37 cellular contexts compared by ENCODE assay signal in genomic region chr21:43942621-43943020, GRCh38.
DNase-seq lines count a peak whose midpoint lies in the region; ATAC-seq, FAIRE-seq and TF ChIP-seq lines count a peak whose summit lies in the region.
"Had no signal": no experiment of that assay in that cellular context is flagged by ENCODE, and none has a peak within 500 bp of the region (broad histone marks: within the 10 kb centered on the region; RNA-seq: fewer than 3 reads in every experiment).

No MANE protein-coding gene starts in this region.

- TF ChIP-seq EP300 in H1 (IDR thresholded peaks at IDR 0.05; ENCODE audit: borderline replicate concordance in 1 of 2, low read depth in 2 of 2, low read length in 2 of 2) = no peak

- H2BK20ac ChIP-seq in H1 (ENCODE audit: low read length) = no peak overlapping the region

- H3K9ac ChIP-seq in H1 (replicated peaks in 1 of 4; ENCODE audit: extremely low read depth in 1 of 4, low read depth in 3 of 4, low read length in 3 of 4) (no peak overlapping the region), neuronal stem cell (ENCODE audit: low read depth, low read length, poor library complexity) (no peak overlapping the region)
- H3K9ac ChIP-seq: BLaER1; BLaER1 treated with 17β-estradiol and CSF1 and Interleukin-3, amounts not matched to agents 10 nM and 100 nM had no signal

- peaks cover 6% of the 10 kb centered on the region for H3K9me3 Mint-ChIP-seq in glutamatergic neuron (ENCODE audit: unreplicated experiment)
- H3K9me3 Mint-ChIP-seq: CD4-positive, alpha-beta T cell; CD4-positive, CD25-positive, alpha-beta regulatory T cell; CD8-positive, alpha-beta memory T cell; CD8-positive, alpha-beta T cell had no signal

- no peak for FAIRE-seq in H1 (lab: Jason Lieb, UNC)
- FAIRE-seq: A204.1, A549, D721Med had no signal

- no peaks in the 10 kb centered on the region for H3K23me2 ChIP-seq in H1 (ENCODE audit: low read depth, low read length)

- in situ Hi-C loops in gastrocnemius medialis (cut with MboI; ENCODE audit: low sequenced_read_pairs in 4 of 4) = loop anchor here in 1 of 4 donors (25.0 kb wide), 1 partner anchor 105 kb away; no protein-coding TSS in a partner anchor

- no peak overlapping the region for H3K27ac Mint-ChIP-seq in glutamatergic neuron (ENCODE audit: unreplicated experiment)
- H3K27ac Mint-ChIP-seq: B cell; CD14-positive monocyte; CD4-positive, alpha-beta T cell; CD4-positive, CD25-positive, alpha-beta regulatory T cell; CD8-positive, alpha-beta memory T cell; CD8-positive, alpha-beta T cell had no signal

- H2AFZ ChIP-seq in H1 (ENCODE audit: low read length) (no peak overlapping the region), neuronal stem cell (ENCODE audit: low read length) (no peak overlapping the region)

- H3K36me3 ChIP-seq in H1 (ENCODE audit: control insufficient read depth in 2 of 4, insufficient read depth in 4 of 4, low read length in 3 of 4) (no peaks in the 10 kb centered on the region), neuronal stem cell (replicated peaks in 1 of 2; ENCODE audit: control insufficient read depth in 2 of 2, insufficient read depth in 2 of 2, low read length in 2 of 2) (peaks cover 0 to 8% of the 10 kb centered on the region in 2 donors), gastrocnemius medialis (no peaks in the 10 kb centered on the region)
- H3K36me3 ChIP-seq: BE2C had no signal

- TF ChIP-seq POLR2A in H1 (IDR thresholded peaks at IDR 0.05; ENCODE audit: control extremely low read depth in 1 of 2, low read depth in 2 of 2, low read length in 2 of 2) (no peak), gastrocnemius medialis (IDR thresholded peaks at IDR 0.05) (no peak)

- intact Hi-C loops in gastrocnemius medialis (cut with DNase I; ENCODE audit: low total_unique reads) = no loop called here

- no peaks in the 10 kb centered on the region for H3K36me3 Mint-ChIP-seq in glutamatergic neuron (ENCODE audit: unreplicated experiment)
- H3K36me3 Mint-ChIP-seq: CD4-positive, CD25-positive, alpha-beta regulatory T cell had no signal

- H4K20me1 ChIP-seq in H1 (replicated peaks in 1 of 2; ENCODE audit: control insufficient read depth in 1 of 2, insufficient read depth in 2 of 2, low read length in 2 of 2) = no peaks in the 10 kb centered on the region

- H4K5ac ChIP-seq in H1 (ENCODE audit: insufficient read length, low read depth, low read length) = no peak overlapping the region

- H4K8ac ChIP-seq in H1 (ENCODE audit: extremely low read depth, insufficient read depth, low read length) = peak overlapping the region; percentile 28; the same call in 1 of the 2 replicates
- H4K8ac ChIP-seq in neuronal stem cell (ENCODE audit: low read depth, low read length) = no peak overlapping the region

- H3K4me1 Mint-ChIP-seq in glutamatergic neuron (ENCODE audit: low read depth, unreplicated experiment) = peaks cover 2% of the 10 kb centered on the region

- POLR2A ChIA-PET in H1 (lab: Charles Lee; ENCODE audit: partially characterized antibody) = no interaction called here

- TF ChIP-seq RAD21 in H1 (IDR thresholded peaks at IDR 0.05 in 1 of 2, conservative IDR thresholded peaks at IDR 0.05 in 1 of 2; ENCODE audit: low read depth in 2 of 2, low read length in 2 of 2) = no peak

- H2BK15ac ChIP-seq in H1 (ENCODE audit: low read length) = no peak overlapping the region
- peak overlapping the region; percentile 26 for H2BK15ac ChIP-seq in neuronal stem cell (ENCODE audit: low read length)

- no peak overlapping the region for H2BK5ac ChIP-seq in H1 (ENCODE audit: low read depth, low read length)
- no peak overlapping the region for H2BK5ac ChIP-seq in neuronal stem cell (ENCODE audit: low read length)

- no peaks in the 10 kb centered on the region; a peak in 1 of 7 replicates for H3K27me3 ChIP-seq in H1 (replicated peaks in 1 of 4; ENCODE audit: control insufficient read depth in 3 of 4, extremely low read depth in 1 of 4, insufficient read depth in 3 of 4, low read length in 3 of 4)
- H3K27me3 ChIP-seq in neuronal stem cell (ENCODE audit: control insufficient read depth in 3 of 3, insufficient read depth in 3 of 3, low read depth in 1 of 3, low read length in 3 of 3) = no peaks in the 10 kb centered on the region
- no peaks in the 10 kb centered on the region for H3K27me3 ChIP-seq in gastrocnemius medialis
- H3K27me3 ChIP-seq: BE2C; BLaER1; BLaER1 treated with 17β-estradiol and CSF1 and Interleukin-3, amounts not matched to agents 10 nM and 100 nM had no signal

- CTCF ChIA-PET in H1 (lab: Charles Lee; ENCODE audit: partially characterized antibody) = interaction anchor here (1.1 to 10.4 kb wide), 14 partner anchors 11 to 137 kb away, joined by 3 to 188 read pairs (median 8); no protein-coding TSS in a partner anchor

- peaks cover 7% of the 10 kb centered on the region for H3K27me3 Mint-ChIP-seq in glutamatergic neuron (ENCODE audit: unreplicated experiment)
- H3K27me3 Mint-ChIP-seq: B cell; CD4-positive, alpha-beta memory T cell; CD4-positive, alpha-beta T cell; CD4-positive, CD25-positive, alpha-beta regulatory T cell; CD8-positive, alpha-beta memory T cell had no signal

- no peaks in the 10 kb centered on the region for H3K79me2 ChIP-seq in H1 (ENCODE audit: control insufficient read depth in 1 of 2, insufficient read depth in 2 of 2, low read length in 2 of 2)

- H3K27ac ChIP-seq in H1 (ENCODE audit: low read depth, low read length) (no peak overlapping the region), neuronal stem cell (replicated peaks; ENCODE audit: low read length) (no peak overlapping the region), gastrocnemius medialis (peak overlapping the region; percentile 51 to 95 (median 62))
- H3K27ac ChIP-seq: 22Rv1; A549; BLaER1; BLaER1 treated with 17β-estradiol and CSF1 and Interleukin-3, amounts not matched to agents 10 nM and 100 nM; C4-2B had no signal

- H3K79me1 ChIP-seq in H1 (ENCODE audit: low read depth, low read length) = no peaks in the 10 kb centered on the region
- H3K79me1 ChIP-seq in neuronal stem cell (ENCODE audit: low read depth, low read length) = peaks cover 4% of the 10 kb centered on the region

- H3K4ac ChIP-seq in H1 (replicated peaks; ENCODE audit: insufficient read length, low read depth, low read length) (no peak overlapping the region), neuronal stem cell (ENCODE audit: low read length) (no peak overlapping the region)

- H2BK120ac ChIP-seq in H1 (replicated peaks; ENCODE audit: low read depth, low read length) = no peak overlapping the region
- no peak overlapping the region for H2BK120ac ChIP-seq in neuronal stem cell (ENCODE audit: low read depth, low read length)

- no peak overlapping the region for H3K23ac ChIP-seq in H1 (ENCODE audit: insufficient read length)
- no peak overlapping the region for H3K23ac ChIP-seq in neuronal stem cell (ENCODE audit: low read depth, low read length, poor library complexity)

- no peak overlapping the region for H3K56ac ChIP-seq in H1 (replicated peaks; ENCODE audit: insufficient read length, low read depth, low read length)

- no peak overlapping the region for H2AK5ac ChIP-seq in H1 (ENCODE audit: low read depth, low read length)
- peak overlapping the region; percentile 84 for H2AK5ac ChIP-seq in neuronal stem cell (ENCODE audit: low read depth, low read length)

- H3K4me3 ChIP-seq in H1 (ENCODE audit: extremely low read depth in 1 of 4, insufficient read depth in 2 of 4, low read depth in 3 of 4, low read length in 4 of 4) (no peak overlapping the region), neuronal stem cell (ENCODE audit: low read length in 2 of 2) (no peak overlapping the region), gastrocnemius medialis (no peak overlapping the region)
- H3K4me3 ChIP-seq: A549; BLaER1; BLaER1 treated with 17β-estradiol and CSF1 and Interleukin-3, amounts not matched to agents 10 nM and 100 nM had no signal

- H2BK12ac ChIP-seq in H1 (ENCODE audit: low read depth, low read length) = no peak overlapping the region
- no peak overlapping the region for H2BK12ac ChIP-seq in neuronal stem cell (ENCODE audit: low read length)

- no peak overlapping the region for H3K14ac ChIP-seq in H1 (ENCODE audit: insufficient read length)
- H3K14ac ChIP-seq in neuronal stem cell (ENCODE audit: low read length) = no peak overlapping the region

- H3K4me1 ChIP-seq in H1 (replicated peaks in 1 of 4; ENCODE audit: control insufficient read depth in 3 of 4, insufficient read depth in 4 of 4, low read length in 3 of 4) = peaks cover 0 to 2% (median 0%) of the 10 kb centered on the region in 4 experiments; a peak in 1 of 7 replicates
- H3K4me1 ChIP-seq in neuronal stem cell (ENCODE audit: control insufficient read depth in 2 of 2, insufficient read depth in 1 of 2, low read depth in 1 of 2, low read length in 2 of 2) = peaks cover 11 to 20% of the 10 kb centered on the region in 2 donors
- peaks cover 24 to 37% of the 10 kb centered on the region in 2 donors for H3K4me1 ChIP-seq in gastrocnemius medialis
- H3K4me1 ChIP-seq: BE2C, Caco-2 had no signal

- H3K18ac ChIP-seq in H1 (ENCODE audit: extremely low read depth, low read length) = no peak overlapping the region
- H3K18ac ChIP-seq in neuronal stem cell (ENCODE audit: low read length) = no peak overlapping the region

- H3K4me2 ChIP-seq in H1 (ENCODE audit: insufficient read depth in 1 of 2, low read depth in 2 of 2, low read length in 2 of 2) (no peak overlapping the region), neuronal stem cell (ENCODE audit: insufficient read depth, low read length, poor library complexity, severe bottlenecking) (no peak overlapping the region)
- H3K4me2 ChIP-seq: A549; BLaER1; BLaER1 treated with 17β-estradiol and CSF1 and Interleukin-3, amounts not matched to agents 10 nM and 100 nM had no signal

- no peaks in the 10 kb centered on the region for H3K9me3 ChIP-seq in H1 (ENCODE audit: insufficient read depth in 2 of 2, low read depth in 1 of 2, low read length in 1 of 2)
- H3K9me3 ChIP-seq in neuronal stem cell (replicated peaks in 1 of 2; ENCODE audit: control insufficient read depth in 2 of 2, insufficient read depth in 1 of 2, low read depth in 1 of 2, low read length in 2 of 2) = no peaks in the 10 kb centered on the region
- no peaks in the 10 kb centered on the region for H3K9me3 ChIP-seq in gastrocnemius medialis
- H3K9me3 ChIP-seq: A549, BE2C, BLaER1, Caco-2 had no signal

- H4K91ac ChIP-seq in H1 (replicated peaks; ENCODE audit: insufficient read length, low read length) = no peak overlapping the region
- H4K91ac ChIP-seq in neuronal stem cell (ENCODE audit: low read depth, low read length, poor library complexity) = no peak overlapping the region

- WGBS in H1 (ENCODE audit: extremely low coverage in 1 of 2, insufficient coverage in 1 of 2, insufficient read length in 1 of 2, insufficient replicate concordance in 2 of 2, low coverage in 1 of 2, low lambda C conversion rate in 2 of 2, missing lambda C conversion rate in 1 of 2), 2 experiments = 90% methylated on average over 12 of the region's 13 CpGs; no CpG with 5 or more reads in 1 of the 2 experiments
- no CpG with 5 or more reads among the region's 13 CpGs for WGBS in neuronal stem cell (ENCODE audit: extremely low coverage in 2 of 2, insufficient read length in 2 of 2, insufficient replicate concordance in 1 of 2), 2 donors

- TF ChIP-seq CTCF in H1 (IDR thresholded peaks at IDR 0.05; ENCODE audit: control extremely low read depth in 1 of 3, insufficient read depth in 1 of 3, low read depth in 1 of 3, low read length in 3 of 3) (no peak), glutamatergic neuron (IDR thresholded peaks at IDR 0.05; ENCODE audit: partially characterized antibody, unreplicated experiment) (no peak), gastrocnemius medialis (IDR thresholded peaks at IDR 0.05 in 4 of 5, conservative IDR thresholded peaks at IDR 0.05 in 1 of 5) (no peak)

- ATAC-seq in gastrocnemius medialis (no peak), HG03097 (IDR thresholded peaks at IDR 0.05; ENCODE audit: low FRiP score, unreplicated experiment) (no peak), HG02571 (IDR thresholded peaks at IDR 0.05; ENCODE audit: unreplicated experiment) (no peak), GM21723 (IDR thresholded peaks at IDR 0.05; ENCODE audit: unreplicated experiment) (no peak)
- ATAC-seq: A549; CD8-positive, alpha-beta T cell had no signal

- H3K4me3 Mint-ChIP-seq in glutamatergic neuron (ENCODE audit: unreplicated experiment) = no peak overlapping the region
- H3K4me3 Mint-ChIP-seq: B cell; CD14-positive monocyte; CD4-positive, alpha-beta memory T cell; CD4-positive, alpha-beta T cell; CD8-positive, alpha-beta memory T cell; CD8-positive, alpha-beta T cell had no signal

- DNase-seq in H1 (ENCODE audit: low read depth in 1 of 2, low spot score in 2 of 2) (no peak), glutamatergic neuron (peak; percentile 17), neuronal stem cell (ENCODE audit: low spot score) (no peak), gastrocnemius medialis (no peak), ureter (ENCODE audit: low spot score) (no peak)
- DNase-seq: 8988T; ACHN; AML-193; BE2C; C1 segment of cervical spinal cord; Caco-2; Calu3; CD4-positive, alpha-beta memory T cell; CD4-positive, alpha-beta T cell; CD4-positive, CD25-positive, alpha-beta regulatory T cell; CD8-positive, alpha-beta memory T cell; CD8-positive, alpha-beta T cell; COR-L47; DMS 273 treated with DMSO at 0.1 percent for 48 hours; DMS153; DMS53; DMS79; DMS79 treated with DMSO at 0.1 percent for 48 hours; DND-41; EL had no signal

Comparison
In these comparisons a context has a peak if more than half of its experiments do, and no peak if none do; other contexts are left out.
1. H3K27ac ChIP-seq: peak in gastrocnemius medialis (4 of 4); none in H1 (single experiment) and neuronal stem cell (single experiment).